Comparison of ENCODE assay signal across 1 cellular context in genomic region chr3:32813180-32813579, GRCh38.
TF ChIP-seq lines count a peak whose summit lies in the region.

No MANE protein-coding gene starts in this region.

TF ChIP-seq in HepG2, 621 proteins besides CTCF, POLR2A, EP300 and RAD21 (continued from another document):
- TF ChIP-seq HNF1A (IDR thresholded peaks at IDR 0.05; ENCODE audit: low read depth) (peak; percentile 64), HNF1A (CRISPR knock-in tag; IDR thresholded peaks at IDR 0.05; ENCODE audit: borderline replicate concordance) (no peak), ZBTB43 (CRISPR knock-in tag; conservative IDR thresholded peaks at IDR 0.05) (peak; percentile 59; the same call in 1 of the 2 replicates), ETV5 (CRISPR knock-in tag; IDR thresholded peaks at IDR 0.05; ENCODE audit: borderline replicate concordance) (peak; percentile 14; the same call in 1 of the 2 replicates), CHD4 (IDR thresholded peaks at IDR 0.05; ENCODE audit: borderline replicate concordance, low read length) (no peak), MXI1 (IDR thresholded peaks at IDR 0.05; ENCODE audit: borderline replicate concordance, low read depth, low read length) (peak; percentile 29; the same call in 1 of the 3 replicates), HNF1B (CRISPR knock-in tag; IDR thresholded peaks at IDR 0.05) (peak; percentile 90), SAP130 (CRISPR knock-in tag; IDR thresholded peaks at IDR 0.05; ENCODE audit: low read depth) (peak; percentile 88), IKZF5 (CRISPR knock-in tag; IDR thresholded peaks at IDR 0.05) (0 out of 2 replicates have a peak, but pooled peaks have one; percentile 35), THYN1 (CRISPR knock-in tag; IDR thresholded peaks at IDR 0.05; ENCODE audit: borderline replicate concordance, low read depth) (no peak), MIXL1 (CRISPR knock-in tag; IDR thresholded peaks at IDR 0.05) (peak; percentile 77; the same call in 1 of the 2 replicates), ZSCAN9 (CRISPR knock-in tag; IDR thresholded peaks at IDR 0.05; ENCODE audit: borderline replicate concordance) (0 out of 2 replicates have a peak, but pooled peaks have one; percentile 31), RARA (CRISPR knock-in tag; IDR thresholded peaks at IDR 0.05) (0 out of 2 replicates have a peak, but pooled peaks have one; percentile 14), SOX5 (CRISPR knock-in tag; IDR thresholded peaks at IDR 0.05; ENCODE audit: borderline replicate concordance) (peak; percentile 42; the same call in 1 of the 2 replicates), HDAC2 (CRISPR knock-in tag; IDR thresholded peaks at IDR 0.05) (peak; percentile 61; the same call in 1 of the 2 replicates), HOXA5 (CRISPR knock-in tag; IDR thresholded peaks at IDR 0.05) (0 out of 2 replicates have a peak, but pooled peaks have one; percentile 14), IKZF4 (CRISPR knock-in tag; IDR thresholded peaks at IDR 0.05; ENCODE audit: borderline replicate concordance, low read depth, not compliant biosample characterization) (no peak), SOX13 (IDR thresholded peaks at IDR 0.05) (no peak), SOX13 (CRISPR knock-in tag; conservative IDR thresholded peaks at IDR 0.05 in 1 of 2, IDR thresholded peaks at IDR 0.05 in 1 of 2) (0 out of 4 replicates have a peak, but pooled peaks of 1 of the 2 experiments have one; percentile 5), STAG1 (CRISPR knock-in tag; IDR thresholded peaks at IDR 0.05) (0 out of 2 replicates have a peak, but pooled peaks have one; percentile 16), ASH2L (IDR thresholded peaks at IDR 0.05; ENCODE audit: insufficient read length, low read depth, low read length) (peak; percentile 29), FOXK1 (CRISPR knock-in tag; IDR thresholded peaks at IDR 0.05; ENCODE audit: borderline replicate concordance, low read depth) (peak; percentile 66; the same call in 1 of the 2 replicates), THAP11 (CRISPR knock-in tag; IDR thresholded peaks at IDR 0.05) (0 out of 2 replicates have a peak, but pooled peaks have one; percentile 14), RXRB (CRISPR knock-in tag; IDR thresholded peaks at IDR 0.05; ENCODE audit: borderline replicate concordance) (0 out of 2 replicates have a peak, but pooled peaks have one; percentile 25), ATF7 (IDR thresholded peaks at IDR 0.05) (peak; percentile 60), ATF7 (CRISPR knock-in tag; IDR thresholded peaks at IDR 0.05) (no peak), SALL1 (CRISPR knock-in tag; IDR thresholded peaks at IDR 0.05) (peak; percentile 26; the same call in 1 of the 2 replicates), ZNF792 (CRISPR knock-in tag; IDR thresholded peaks at IDR 0.05) (0 out of 2 replicates have a peak, but pooled peaks have one; percentile 57), ZNF331 (CRISPR knock-in tag; IDR thresholded peaks at IDR 0.05) (no peak), ZNF121 (CRISPR knock-in tag; IDR thresholded peaks at IDR 0.05) (0 out of 2 replicates have a peak, but pooled peaks have one; percentile 3), TBL1XR1 (IDR thresholded peaks at IDR 0.05; ENCODE audit: borderline replicate concordance, low read length, partially characterized antibody) (no peak), ZNF281 (CRISPR knock-in tag; IDR thresholded peaks at IDR 0.05; ENCODE audit: borderline replicate concordance) (peak; percentile 12; the same call in 1 of the 2 replicates), CENPT (CRISPR knock-in tag; IDR thresholded peaks at IDR 0.05; ENCODE audit: low read depth) (no peak), TGIF2 (CRISPR knock-in tag; IDR thresholded peaks at IDR 0.05) (peak; percentile 31; the same call in 1 of the 2 replicates), ZBTB26 (CRISPR knock-in tag; IDR thresholded peaks at IDR 0.05; ENCODE audit: borderline replicate concordance) (peak; percentile 81), CHCHD3 (CRISPR knock-in tag; IDR thresholded peaks at IDR 0.05) (no peak), THRA (CRISPR knock-in tag; IDR thresholded peaks at IDR 0.05; ENCODE audit: borderline replicate concordance) (no peak)
